Comparison of ENCODE assay signal across 8 cellular contexts in the genomic region with DNA sequence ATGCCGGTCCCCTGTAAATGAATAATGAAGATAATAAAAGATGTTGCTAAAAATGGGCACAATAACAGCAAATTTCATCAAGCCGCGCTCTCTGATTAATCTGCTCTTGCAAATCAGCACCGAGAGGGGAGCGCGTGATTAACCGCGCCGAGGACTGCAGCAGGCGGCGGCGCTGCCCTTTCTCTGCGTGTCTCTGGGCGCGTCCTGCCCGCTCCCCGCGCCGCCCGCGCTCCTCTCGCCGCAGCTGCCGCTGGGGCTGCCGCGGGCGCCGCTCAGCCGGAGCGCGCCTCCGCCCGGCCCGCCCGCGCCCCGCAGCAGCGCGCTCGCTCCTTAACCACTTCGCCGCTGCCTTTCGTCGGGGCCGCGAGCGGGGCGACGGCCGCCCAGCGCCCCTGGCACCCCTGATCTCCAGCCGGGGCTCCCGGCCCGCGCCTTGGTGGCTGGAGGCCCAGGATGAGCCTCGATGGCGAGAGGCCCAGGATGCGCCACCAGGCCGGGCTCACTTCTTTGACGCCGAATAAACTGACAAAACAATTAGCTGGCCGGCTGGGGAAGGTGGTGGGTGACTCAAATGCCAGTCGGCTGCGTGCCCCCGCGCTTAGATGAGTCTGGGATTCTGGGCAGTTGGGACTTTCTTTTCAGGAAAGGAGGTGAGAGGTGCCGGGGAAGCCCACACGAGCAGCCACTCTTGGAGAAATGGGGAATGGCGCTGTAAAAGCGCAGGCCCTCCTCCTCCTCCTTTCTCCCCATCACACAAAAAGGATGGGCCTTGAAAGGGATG.
DNase-seq lines count a peak whose midpoint lies in the region; FAIRE-seq and TF ChIP-seq lines count a peak whose summit lies in the region.

No MANE protein-coding gene starts in this region.

- peaks cover 9% of the 10 kb centered on the region for H3K27me3 ChIP-seq in HUES64 (ENCODE audit: insufficient read depth, low read length)
- H3K27me3 ChIP-seq in bronchial epithelial cell (ENCODE audit: control insufficient read depth, insufficient read depth, low read length): no peaks in the 10 kb centered on the region
- no peaks in the 10 kb centered on the region for H3K27me3 ChIP-seq in small intestine (ENCODE audit: control insufficient read depth in 2 of 2, insufficient read depth in 2 of 2, low read length in 2 of 2)

- no peak overlapping the region for H3K27ac Mint-ChIP-seq in activated T-cell treated with anti-CD3 and anti-CD28 coated beads, Interleukin-2, amount 50 U/mL, for 24 hours

- FAIRE-seq in bronchial epithelial cell (lab: Jason Lieb, UNC) (no peak), small intestine (lab: Jason Lieb, UNC) (no peak)

- peaks cover 45% of the 10 kb centered on the region for H3K27me3 Mint-ChIP-seq in activated T-cell treated with anti-CD3 and anti-CD28 coated beads, Interleukin-2, amount 50 U/mL, for 24 hours

- H3K9me3 Mint-ChIP-seq in activated T-cell treated with anti-CD3 and anti-CD28 coated beads, Interleukin-2, amount 50 U/mL, for 24 hours: no peaks in the 10 kb centered on the region

- H3K36me3 ChIP-seq in HUES64 (ENCODE audit: insufficient read depth, low read length) (no peaks in the 10 kb centered on the region), bronchial epithelial cell (ENCODE audit: control insufficient read depth, insufficient read depth, low read length) (no peaks in the 10 kb centered on the region), small intestine (ENCODE audit: control insufficient read depth in 2 of 2, insufficient read depth in 2 of 2, low read length in 2 of 2) (no peaks in the 10 kb centered on the region)

- H3K4me1 Mint-ChIP-seq in activated T-cell treated with anti-CD3 and anti-CD28 coated beads, Interleukin-2, amount 50 U/mL, for 24 hours (ENCODE audit: low read depth): peaks cover 1% of the 10 kb centered on the region

- H3K27ac ChIP-seq in HUES64 (ENCODE audit: low read depth, low read length) (no peak overlapping the region), small intestine (ENCODE audit: low read depth in 1 of 2, low read length in 1 of 2) (peak overlapping the region in 1 of 2 donors; percentile 72)

- no peaks in the 10 kb centered on the region for H3K9me3 ChIP-seq in HUES64 (ENCODE audit: insufficient read depth, low read depth, low read length)
- H3K9me3 ChIP-seq in small intestine (ENCODE audit: control insufficient read depth, low read depth): no peaks in the 10 kb centered on the region

- H3K4me1 ChIP-seq in HUES64 (ENCODE audit: insufficient read depth, low read length) (peaks cover 5% of the 10 kb centered on the region; the same call in 1 of the 2 replicates), small intestine (ENCODE audit: control insufficient read depth in 2 of 2, insufficient read depth in 1 of 2, low read depth in 1 of 2, low read length in 1 of 2) (no peaks in the 10 kb centered on the region)

- WGBS in HUES64: 2% methylated on average over 66 of the region's 70 CpGs
- 3 to 10% (median 6%) methylated on average over 43 to 70 of the region's 70 CpGs for WGBS in small intestine, 3 donors

- no peak overlapping the region for H3K4me3 Mint-ChIP-seq in activated T-cell treated with anti-CD3 and anti-CD28 coated beads, Interleukin-2, amount 50 U/mL, for 24 hours

- H3K4me3 ChIP-seq in HUES64 (ENCODE audit: low read length): peak overlapping the region; percentile 56
- peak overlapping the region; percentile 20 for H3K4me3 ChIP-seq in bronchial epithelial cell (ENCODE audit: low read depth, low read length)
- peak overlapping the region in 1 of 2 donors; percentile 53 for H3K4me3 ChIP-seq in small intestine (ENCODE audit: low read depth in 1 of 2, low read length in 2 of 2)

- peak overlapping the region; percentile 57 for H3K9ac ChIP-seq in HUES64 (ENCODE audit: low read depth, low read length)

- TF ChIP-seq CTCF in bronchial epithelial cell (IDR thresholded peaks at IDR 0.05; ENCODE audit: insufficient read depth, low read length, severe bottlenecking) (no peak), GM10266 (IDR thresholded peaks at IDR 0.05; ENCODE audit: control insufficient read depth, insufficient read depth, low read depth, missing control alignments) (no peak)

- DNase-seq in 8988T: peak; percentile 31
- peak; percentile 6 for DNase-seq in bronchial epithelial cell (ENCODE audit: low read depth)
- DNase-seq in islet precursor cell: peak; percentile 69
- peak; percentile 44 for DNase-seq in small intestine
- no peak for DNase-seq in GM10266 (ENCODE audit: extremely low spot score)
- DNase-seq in activated naive CD4-positive, alpha-beta T cell treated with Interleukin-2 at 50 U/mL for 16 hours: no peak
- DNase-seq in activated T-cell treated with anti-CD3 and anti-CD28 coated beads, Interleukin-2, amount 50 U/mL, for 24 hours: no peak

- H3K36me3 Mint-ChIP-seq in activated T-cell treated with anti-CD3 and anti-CD28 coated beads, Interleukin-2, amount 50 U/mL, for 24 hours (ENCODE audit: low read depth): no peaks in the 10 kb centered on the region

Comparison
In these comparisons a context has a peak if more than half of its experiments do, and no peak if none do; other contexts are left out.
1. DNase-seq: peak in 8988T (single experiment), bronchial epithelial cell (single experiment), islet precursor cell (single experiment) and small intestine (single experiment); none in GM10266 (single experiment), activated naive CD4-positive, alpha-beta T cell treated with Interleukin-2 at 50 U/mL for 16 hours (single experiment) and activated T-cell treated with anti-CD3 and anti-CD28 coated beads, Interleukin-2, amount 50 U/mL, for 24 hours (single experiment).